Comparison of ENCODE assay signal across 8 cellular contexts in genomic region chr18:63320690-63321265, GRCh38. TPM values are rescaled to one million over a fixed set of nuclear protein-coding genes. Genes with fewer than 3 reads are reported as not detected.
DNase-seq lines count a peak whose midpoint lies in the region; ATAC-seq and TF ChIP-seq lines count a peak whose summit lies in the region.

No MANE protein-coding gene starts in this region.

- ATAC-seq in body of pancreas = peak; percentile 10
- no peak for ATAC-seq in GM21717 (IDR thresholded peaks at IDR 0.05; ENCODE audit: unreplicated experiment)

- CTCF ChIA-PET in SK-N-SH (lab: Yijun Ruan, JAX) = interaction anchor here (1.1 to 8.0 kb wide), 4 partner anchors 13 to 305 kb away, joined by 3 to 129 read pairs (median 32); no protein-coding TSS in a partner anchor

- H3K9ac ChIP-seq in HUES6 (ENCODE audit: low read length) (peak overlapping the region; percentile 47), SK-N-SH (peak overlapping the region; percentile 60; the same call in 1 of the 2 replicates)

- H3K4me3 Mint-ChIP-seq in immature natural killer cell = peak overlapping the region; percentile 85 to 95 (median 89)

- peaks cover 11 to 19% (median 14%) of the 10 kb centered on the region in 3 donors for H3K27me3 Mint-ChIP-seq in immature natural killer cell (ENCODE audit: low read depth in 3 of 3)

- TF ChIP-seq CTCF in SK-N-SH (IDR thresholded peaks at IDR 0.05) = no peak
- TF ChIP-seq CTCF in body of pancreas (IDR thresholded peaks at IDR 0.05) = peak in 1 of 7 experiments; percentile 6

- no peak for TF ChIP-seq EP300 in SK-N-SH (IDR thresholded peaks at IDR 0.05; ENCODE audit: borderline replicate concordance in 1 of 2, low read depth in 1 of 2, low read length in 1 of 2)

- DNase-seq in NCI-H2171 treated with DMSO at 0.1 percent for 48 hours (lab: John Stamatoyannopoulos, UW) = peak; percentile 12
- DNase-seq in NCI-H2171 (lab: John Stamatoyannopoulos, UW) = no peak
- peak; percentile 58 for DNase-seq in SK-N-SH
- peak; percentile 34 to 54 (median 46) for DNase-seq in body of pancreas
- peak; percentile 32 to 41 (median 34) for DNase-seq in immature natural killer cell
- DNase-seq in stimulated activated CD4-positive, alpha-beta T cell treated with anti-CD3 and anti-CD28 coated beads, Interleukin-2, amount 100 ng/mL, for 24 hours = peak; percentile 55 to 58

- no peak for TF ChIP-seq POLR2A in body of pancreas (IDR thresholded peaks at IDR 0.05)

- peaks cover 52% of the 10 kb centered on the region for H3K27me3 ChIP-seq in HUES6 (ENCODE audit: control insufficient read depth, insufficient read depth, low read length)
- no peaks in the 10 kb centered on the region; the same call in 1 of the 2 replicates for H3K27me3 ChIP-seq in SK-N-SH (ENCODE audit: insufficient read depth)
- no peaks in the 10 kb centered on the region for H3K27me3 ChIP-seq in body of pancreas

- peak overlapping the region; percentile 72 for H2AFZ ChIP-seq in SK-N-SH (ENCODE audit: low read depth)

- intact Hi-C loops in body of pancreas (cut with DNase I) = loop anchor here (5.0 kb wide), 1 partner anchor 298 kb away; no protein-coding TSS in a partner anchor

- no peaks in the 10 kb centered on the region for H3K9me2 ChIP-seq in SK-N-SH

- H3K36me3 ChIP-seq in HUES6 (ENCODE audit: control insufficient read depth, insufficient read depth, low read length) (no peaks in the 10 kb centered on the region), SK-N-SH (replicated peaks in 1 of 2; ENCODE audit: control insufficient read depth in 1 of 2, insufficient read depth in 2 of 2, low read length in 1 of 2) (no peaks in the 10 kb centered on the region), body of pancreas (replicated peaks in 1 of 2; ENCODE audit: insufficient read depth in 1 of 2, low read depth in 2 of 2) (no peaks in the 10 kb centered on the region)

- peak overlapping the region; percentile 63 to 95 (median 86) for H3K27ac Mint-ChIP-seq in immature natural killer cell

- POLR2A ChIA-PET in SK-N-SH (lab: Yijun Ruan, JAX) = no interaction called here

- H3K4me1 ChIP-seq in HUES6 (ENCODE audit: control insufficient read depth, insufficient read depth, low read length) (peaks cover 14% of the 10 kb centered on the region), SK-N-SH (ENCODE audit: control insufficient read depth in 1 of 2, insufficient read depth in 2 of 2, low read depth in 1 of 2, low read length in 1 of 2) (peaks cover 9 to 18% of the 10 kb centered on the region in 2 experiments; a peak in 3 of 4 replicates), body of pancreas (peaks cover 40% of the 10 kb centered on the region)

- H3K4me1 Mint-ChIP-seq in immature natural killer cell = peaks cover 48 to 58% of the 10 kb centered on the region in 2 donors

- 47% methylated on average over 27 of the region's 33 CpGs for WGBS in SK-N-SH (ENCODE audit: low lambda C conversion rate)
- 11 to 28% methylated on average over 17 to 33 of the region's 33 CpGs for whole genome bisulfite sequencing in body of pancreas, 2 donors

- H3F3A ChIP-seq in SK-N-SH (replicated peaks; ENCODE audit: insufficient read depth) = peaks cover 13% of the 10 kb centered on the region

- H3K36me3 Mint-ChIP-seq in immature natural killer cell = peaks cover 0 to 5% (median 0%) of the 10 kb centered on the region in 3 donors

- no peaks in the 10 kb centered on the region for H3K9me3 Mint-ChIP-seq in immature natural killer cell

- H3K79me2 ChIP-seq in SK-N-SH (ENCODE audit: insufficient read depth) = no peaks in the 10 kb centered on the region

- peak overlapping the region; percentile 75 for H3K4me2 ChIP-seq in SK-N-SH

- no peaks in the 10 kb centered on the region for H4K20me1 ChIP-seq in SK-N-SH (ENCODE audit: insufficient read depth)

- H3K4me3 ChIP-seq in HUES6 (ENCODE audit: low read depth, low read length) = peak overlapping the region; percentile 72
- H3K4me3 ChIP-seq in SK-N-SH (ENCODE audit: low read depth in 2 of 2, low read length in 1 of 2) = peak overlapping the region; percentile 51 to 84; a peak in 3 of 4 replicates
- H3K4me3 ChIP-seq in body of pancreas = no peak overlapping the region

- TF ChIP-seq RAD21 in SK-N-SH (IDR thresholded peaks at IDR 0.05; ENCODE audit: low read length) = no peak

- no peak overlapping the region for H3K27ac ChIP-seq in HUES6 (ENCODE audit: low read depth, low read length)
- peak overlapping the region; percentile 41 to 90; a peak in 3 of 4 replicates for H3K27ac ChIP-seq in SK-N-SH (ENCODE audit: low read depth in 2 of 2, low read length in 1 of 2)
- H3K27ac ChIP-seq in body of pancreas = peak overlapping the region; percentile 64 to 89 (median 84)

- H3K9me3 ChIP-seq in HUES6 (ENCODE audit: control insufficient read depth, insufficient read depth, low read depth, low read length) = no peaks in the 10 kb centered on the region
- H3K9me3 ChIP-seq in SK-N-SH = no peaks in the 10 kb centered on the region
- no peaks in the 10 kb centered on the region for H3K9me3 ChIP-seq in body of pancreas

TF ChIP-seq in SK-N-SH, 30 proteins besides CTCF, POLR2A, EP300 and RAD21:
- no peak for TF ChIP-seq TAF1 (IDR thresholded peaks at IDR 0.05; ENCODE audit: borderline replicate concordance, low read depth, low read length)
- no peak for TF ChIP-seq REST (IDR thresholded peaks at IDR 0.05; ENCODE audit: low read depth, low read length)
- TF ChIP-seq RFX5 (IDR thresholded peaks at IDR 0.05; ENCODE audit: low read length) = no peak
- peak; percentile 12 for TF ChIP-seq CHD2 (IDR thresholded peaks at IDR 0.05; ENCODE audit: low read length, partially characterized antibody)
- TF ChIP-seq ZBTB33 (IDR thresholded peaks at IDR 0.05; ENCODE audit: borderline replicate concordance, low read depth) = no peak
- TF ChIP-seq GATA2 (CRISPR knock-in tag; IDR thresholded peaks at IDR 0.05) = no peak
- no peak for TF ChIP-seq YY1 (IDR thresholded peaks at IDR 0.05; ENCODE audit: low read depth)
TF ChIP-seq in SK-N-SH: peak in this region for 1.

RNA-seq across cellular contexts. Expression of gene BCL2, which starts 1.2 kb away (rescaled TPM):
- polyA plus RNA-seq in SK-N-SH (2012; rRNA removed) (1.2 and 1.5 TPM in 2 replicates), immature natural killer cell (1 to 10 TPM; 5.1 to 8.0 (median 5.7) TPM)
- polyA plus RNA-seq in SK-N-SH (2012; cell fraction: cytosol; rRNA removed) = 1.6 and 1.8 TPM in 2 replicates
- 1.3 and 1.5 TPM in 2 replicates for polyA plus RNA-seq in SK-N-SH (2012; cell fraction: nucleus; rRNA removed)
- 10 to 100 TPM; 10.1 to 18.5 TPM for total RNA-seq in body of pancreas

RNA-seq across cellular contexts. Expression of gene KDSR, which starts 46.2 kb away (rescaled TPM):
- polyA plus RNA-seq in SK-N-SH (2012; rRNA removed) = 21.2 and 22.3 TPM in 2 replicates
- polyA plus RNA-seq in SK-N-SH (2012; cell fraction: cytosol; rRNA removed) = 32.1 and 34.6 TPM in 2 replicates
- 18.6 and 21.6 TPM in 2 replicates for polyA plus RNA-seq in SK-N-SH (2012; cell fraction: nucleus; rRNA removed)
- total RNA-seq in body of pancreas = 10 to 100 TPM; 14.5 TPM
- 10 to 100 TPM; 37.7 to 45.6 (median 39.2) TPM for polyA plus RNA-seq in immature natural killer cell

Comparison
In these comparisons a context has a peak if more than half of its experiments do, and no peak if none do; other contexts are left out.
1. H3K4me3 ChIP-seq: peak in HUES6 (single experiment) and SK-N-SH (2 of 2); none in body of pancreas (0 of 2).